ENCODE assay signal across 9 cellular contexts in the genomic region with DNA sequence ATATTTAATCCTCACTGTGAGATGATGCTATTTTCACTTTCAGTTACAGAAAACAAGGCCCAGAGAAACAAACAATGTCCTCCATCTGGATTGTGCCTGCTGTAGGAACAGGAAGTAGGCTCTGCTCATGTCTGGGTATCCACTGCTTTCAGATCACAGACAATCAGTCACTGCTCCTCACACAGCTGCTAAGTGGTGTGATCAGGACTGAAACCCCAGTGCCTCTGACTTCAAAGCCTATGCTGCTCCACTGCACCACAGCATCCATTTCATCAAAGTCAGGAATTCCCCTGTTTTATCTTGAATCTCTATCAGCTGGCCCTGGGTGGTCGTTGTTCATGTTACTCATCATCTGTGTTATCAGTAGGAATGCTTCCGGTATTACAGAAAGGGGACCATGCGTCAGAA.
A peak's percentile ranks its signal among the peaks of the same experiment; 100 is the strongest.
DNase-seq lines count a peak whose midpoint lies in the region; ATAC-seq, FAIRE-seq and TF ChIP-seq lines count a peak whose summit lies in the region.
"Had no signal": no experiment of that assay in that cellular context is flagged by ENCODE, and none has a peak within 500 bp of the region (broad histone marks: within the 10 kb centered on the region; RNA-seq: fewer than 3 reads in every experiment).

No MANE protein-coding gene starts in this region.

- POLR2A ChIA-PET in activated CD4-positive, alpha-beta T cell treated with anti-CD3 and anti-CD28 coated beads, Interleukin-2, amount 10 ng/mL, durations not matched to agents 7 days and 5 days (lab: Charles Lee) = no interaction called here

- H3K4me3 ChIP-seq in right cardiac atrium (ENCODE audit: low read length) = no peak overlapping the region

- no peak overlapping the region for H3K4me3 Mint-ChIP-seq in activated CD4-positive, alpha-beta T cell treated with anti-CD3 and anti-CD28 coated beads, Interleukin-2, amount 10 ng/mL, durations not matched to agents 7 days and 5 days
- no peak overlapping the region for H3K4me3 Mint-ChIP-seq in natural killer cell

- no peaks in the 10 kb centered on the region for H3K27me3 ChIP-seq in right cardiac atrium (ENCODE audit: control insufficient read depth, insufficient read depth)

- TF ChIP-seq CTCF in natural killer cell (IDR thresholded peaks at IDR 0.05) = no peak

- H3K36me3 Mint-ChIP-seq in activated CD4-positive, alpha-beta T cell treated with anti-CD3 and anti-CD28 coated beads, Interleukin-2, amount 10 ng/mL, durations not matched to agents 7 days and 5 days (ENCODE audit: low read depth) = peaks cover 19% of the 10 kb centered on the region
- H3K36me3 Mint-ChIP-seq in natural killer cell = no peaks in the 10 kb centered on the region

- no peaks in the 10 kb centered on the region for H3K27me3 Mint-ChIP-seq in activated CD4-positive, alpha-beta T cell treated with anti-CD3 and anti-CD28 coated beads, Interleukin-2, amount 10 ng/mL, durations not matched to agents 7 days and 5 days
- peaks cover 1 to 3% of the 10 kb centered on the region in 2 donors for H3K27me3 Mint-ChIP-seq in natural killer cell (ENCODE audit: low read depth in 2 of 2)

- ATAC-seq in HG03095 (IDR thresholded peaks at IDR 0.05; ENCODE audit: unreplicated experiment) (peak; percentile 93), natural killer cell (peak; percentile 49 to 65 (median 54)), right cardiac atrium (no peak)

- H3K27ac ChIP-seq in right cardiac atrium (ENCODE audit: low read length) = no peak overlapping the region

- intact Hi-C loops in natural killer cell (cut with micrococcal nuclease) (loop anchor here (10.0 kb wide), 1 partner anchor 192 kb away; no protein-coding TSS in a partner anchor), right cardiac atrium (cut with DNase I) (no loop called here)

- H3K4me1 ChIP-seq in right cardiac atrium (ENCODE audit: control insufficient read depth, insufficient read depth, low read length) = no peaks in the 10 kb centered on the region

- 47% methylated on average over 3 of the region's 3 CpGs for WGBS in right cardiac atrium

- H3K4me1 Mint-ChIP-seq in activated CD4-positive, alpha-beta T cell treated with anti-CD3 and anti-CD28 coated beads, Interleukin-2, amount 10 ng/mL, durations not matched to agents 7 days and 5 days = peaks cover 52% of the 10 kb centered on the region
- H3K4me1 Mint-ChIP-seq in natural killer cell = peaks cover 21 to 22% of the 10 kb centered on the region in 2 donors

- H3K9me3 ChIP-seq in right cardiac atrium (ENCODE audit: control insufficient read depth, low read length) = no peaks in the 10 kb centered on the region

- DNase-seq in GM19239 (ENCODE audit: insufficient read length, low spot score) (peak; percentile 28), natural killer cell (no peak), cerebellar nuclear complex (lab: John Stamatoyannopoulos, UW) (no peak), right cardiac atrium (no peak), AG20443 (ENCODE audit: low spot score) (no peak), NCI-H2227 treated with DMSO at 0.1 percent for 48 hours (lab: John Stamatoyannopoulos, UW) (no peak)
- peak; percentile 67 for DNase-seq in activated CD4-positive, alpha-beta T cell treated with anti-CD3 and anti-CD28 coated beads, Interleukin-2, amount 10 ng/mL, durations not matched to agents 7 days and 5 days

- peak; percentile 35 for FAIRE-seq in GM19239 (lab: Jason Lieb, UNC)
- FAIRE-seq: TTC549 had no signal

- peaks cover 16% of the 10 kb centered on the region for H3K9me3 Mint-ChIP-seq in activated CD4-positive, alpha-beta T cell treated with anti-CD3 and anti-CD28 coated beads, Interleukin-2, amount 10 ng/mL, durations not matched to agents 7 days and 5 days
- H3K9me3 Mint-ChIP-seq in natural killer cell = no peaks in the 10 kb centered on the region

- CTCF ChIA-PET in activated CD4-positive, alpha-beta T cell treated with anti-CD3 and anti-CD28 coated beads, Interleukin-2, amount 10 ng/mL, durations not matched to agents 7 days and 5 days (lab: Charles Lee) = interaction anchor here (1.0 to 1.2 kb wide), 2 partner anchors 8 to 18 kb away, joined by 3 to 7 read pairs; no protein-coding TSS in a partner anchor

- H3K27ac Mint-ChIP-seq in activated CD4-positive, alpha-beta T cell treated with anti-CD3 and anti-CD28 coated beads, Interleukin-2, amount 10 ng/mL, durations not matched to agents 7 days and 5 days = peak overlapping the region; percentile 87
- H3K27ac Mint-ChIP-seq in natural killer cell = peak overlapping the region in 1 of 2 donors; percentile 54

Comparison
In these comparisons a context has a peak if more than half of its experiments do, and no peak if none do; other contexts are left out.
1. DNase-seq: peak in GM19239 (single experiment) and activated CD4-positive, alpha-beta T cell treated with anti-CD3 and anti-CD28 coated beads, Interleukin-2, amount 10 ng/mL, durations not matched to agents 7 days and 5 days (single experiment); none in natural killer cell (single experiment), cerebellar nuclear complex (0 of 2), right cardiac atrium (0 of 3), AG20443 (single experiment) and NCI-H2227 treated with DMSO at 0.1 percent for 48 hours (single experiment).
2. ATAC-seq: peak in HG03095 (single experiment) and natural killer cell (3 of 3); none in right cardiac atrium (0 of 2).